Comparison of ENCODE assay signal across 15 cellular contexts in the genomic region with DNA sequence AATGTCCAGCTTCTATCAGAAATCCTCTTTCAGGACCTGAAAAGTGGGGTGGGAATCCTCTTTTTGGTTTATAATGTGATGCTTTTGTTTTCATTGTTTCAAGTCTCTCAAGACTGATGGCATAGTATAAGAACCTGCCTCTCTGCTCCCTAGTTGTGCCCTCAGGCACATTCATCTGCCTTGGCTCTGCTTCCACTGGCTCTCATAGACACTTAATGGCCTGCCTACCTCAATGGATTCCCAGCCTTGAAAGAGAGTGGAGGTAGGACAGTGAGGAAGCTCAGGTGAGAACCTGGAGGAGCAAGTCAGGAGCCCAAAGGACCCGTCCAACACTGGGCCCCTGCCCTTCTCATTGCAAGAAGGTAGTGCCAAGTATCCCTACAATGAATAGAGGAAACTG. TPM values are rescaled to one million over a fixed set of nuclear protein-coding genes. Genes with fewer than 3 reads are reported as not detected.
DNase-seq lines count a peak whose midpoint lies in the region; ATAC-seq and TF ChIP-seq lines count a peak whose summit lies in the region.
"Had no signal": no experiment of that assay in that cellular context is flagged by ENCODE, and none has a peak within 500 bp of the region (broad histone marks: within the 10 kb centered on the region; RNA-seq: fewer than 3 reads in every experiment).

No MANE protein-coding gene starts in this region.

- TF ChIP-seq CTCF in dorsolateral prefrontal cortex (IDR thresholded peaks at IDR 0.05 in 54 of 56, conservative IDR thresholded peaks at IDR 0.05 in 2 of 56; ENCODE audit: low read depth in 1 of 56, partially characterized antibody in 56 of 56) = no peak
- no peak for TF ChIP-seq CTCF in progenitor cell of endocrine pancreas (IDR thresholded peaks at IDR 0.05; ENCODE audit: unreplicated experiment)

- peak overlapping the region; percentile 45 for H3K27ac Mint-ChIP-seq in progenitor cell of endocrine pancreas
- H3K27ac Mint-ChIP-seq: CD4-positive, CD25-positive, alpha-beta regulatory T cell had no signal

- H3K4me3 ChIP-seq in dorsolateral prefrontal cortex = peak overlapping the region in 24 of 59 donors; percentile 1 to 98 (median 78)
- H3K4me3 ChIP-seq: BLaER1 treated with 17β-estradiol and CSF1 and Interleukin-3, amounts not matched to agents 10 nM and 100 nM; GM23248 had no signal

- H3K36me3 Mint-ChIP-seq in progenitor cell of endocrine pancreas (ENCODE audit: insufficient read depth) = peaks cover 24% of the 10 kb centered on the region
- H3K36me3 Mint-ChIP-seq: CD4-positive, CD25-positive, alpha-beta regulatory T cell had no signal

- intact Hi-C loops in dorsolateral prefrontal cortex (cut with DNase I) = no loop called here
- intact Hi-C loops in Right ventricle myocardium superior (cut with DNase I) = no loop called here

- H3K4me3 Mint-ChIP-seq in progenitor cell of endocrine pancreas (ENCODE audit: low read depth) = no peak overlapping the region
- H3K4me3 Mint-ChIP-seq: CD4-positive, CD25-positive, alpha-beta regulatory T cell had no signal

- ATAC-seq in GM19397 (IDR thresholded peaks at IDR 0.05; ENCODE audit: unreplicated experiment) (no peak), Right ventricle myocardium superior (ENCODE audit: poor library complexity) (no peak), GM18870 (IDR thresholded peaks at IDR 0.05; ENCODE audit: unreplicated experiment) (no peak)

- peak overlapping the region in 42 of 59 donors; percentile 3 to 100 (median 50) for H3K27ac ChIP-seq in dorsolateral prefrontal cortex
- H3K27ac ChIP-seq: BLaER1 treated with 17β-estradiol and CSF1 and Interleukin-3, amounts not matched to agents 10 nM and 100 nM; GM23248 had no signal

- H3K4me1 Mint-ChIP-seq in progenitor cell of endocrine pancreas (ENCODE audit: low read depth) = peaks cover 42% of the 10 kb centered on the region

- H3K27me3 ChIP-seq in dorsolateral prefrontal cortex = peaks cover 0 to 3% (median 0%) of the 10 kb centered on the region in 45 donors
- H3K27me3 ChIP-seq: BLaER1 treated with 17β-estradiol and CSF1 and Interleukin-3, amounts not matched to agents 10 nM and 100 nM had no signal

- DNase-seq in ELF-1 (ENCODE audit: low read depth, low spot score) (peak; percentile 60), M059J (ENCODE audit: low read depth) (peak; percentile 36), dorsolateral prefrontal cortex (no peak), progenitor cell of endocrine pancreas (ENCODE audit: low spot score, unreplicated experiment) (no peak), Right ventricle myocardium superior (no peak)
- DNase-seq: ACHN; CD4-positive, CD25-positive, alpha-beta regulatory T cell; DMS153; DMS79 treated with DMSO at 0.1 percent for 48 hours; EL; GF-D8; GM23248 had no signal

- no peaks in the 10 kb centered on the region for H3K27me3 Mint-ChIP-seq in progenitor cell of endocrine pancreas

- H3K9me3 Mint-ChIP-seq in progenitor cell of endocrine pancreas (ENCODE audit: low read depth) = peaks cover 13% of the 10 kb centered on the region

RNA-seq across cellular contexts. Expression of a gene that starts 4.8 kb away (rescaled TPM):
- total RNA-seq in M059J (2014; rRNA removed; shearing (Covaris generic)) = 5.7 and 13.4 TPM in 2 replicates
- 100 to 1,000 TPM; 130 to 401 (median 226) TPM for total RNA-seq in dorsolateral prefrontal cortex
- total RNA-seq in progenitor cell of endocrine pancreas = 106 and 117 TPM in 2 replicates
- total RNA-seq in Right ventricle myocardium superior = 3.6 TPM

Comparison
In these comparisons a context has a peak if more than half of its experiments do, and no peak if none do; other contexts are left out.
1. DNase-seq: peak in ELF-1 (single experiment) and M059J (single experiment); none in dorsolateral prefrontal cortex (0 of 10), progenitor cell of endocrine pancreas (single experiment) and Right ventricle myocardium superior (single experiment).